ENCODE assay signal across 29 cellular contexts in genomic region chr12:124805876-124806668, GRCh38.
"Had no signal": no experiment of that assay in that cellular context is flagged by ENCODE, and none has a peak within 500 bp of the region (broad histone marks: within the 10 kb centered on the region; RNA-seq: fewer than 3 reads in every experiment).

No MANE protein-coding gene starts in this region.

- H3K27ac ChIP-seq: brain microvascular endothelial cell, Peyer's patch had no signal

- H3K4me1 ChIP-seq: Peyer's patch had no signal

- DNase-seq: activated CD4-positive, alpha-beta memory T cell treated with anti-CD3 and anti-CD28 coated beads, Interleukin-2, amount 10 ng/mL, durations not matched to agents 7 days and 5 days; activated CD4-positive, alpha-beta T cell treated with anti-CD3 and anti-CD28 coated beads for 1 hour; activated CD4-positive, alpha-beta T cell treated with anti-CD3 and anti-CD28 coated beads for 48 hours; activated CD4-positive, CD25-positive, alpha-beta regulatory T cell; activated CD8-positive, alpha-beta memory T cell treated with anti-CD3 and anti-CD28 coated beads for 24 hours; activated CD8-positive, alpha-beta memory T cell treated with anti-CD3 and anti-CD28 coated beads, Interleukin-2, amount 10 ng/mL, durations not matched to agents 7 days and 5 days; activated gamma-delta T cell treated with Interleukin-2 at 50 U/mL for 16 hours; activated naive CD4-positive, alpha-beta T cell treated with anti-CD3 and anti-CD28 coated beads for 36 hours; activated T-cell treated with anti-CD3 and anti-CD28 coated beads, Interleukin-2, amount 50 U/mL, for 1 hour; aorta; brain microvascular endothelial cell; NCI-H1105; NCI-H1417 treated with DMSO at 0.1 percent for 48 hours; NCI-H187 treated with DMSO at 0.1 percent for 48 hours; NCI-H2081 treated with DMSO at 0.1 percent for 48 hours; NCI-H345; NCI-H524 treated with DMSO at 0.1 percent for 48 hours; PC-3; Peyer's patch; RPMI8226; SIG-M5; SW 1271; T-helper 1 cell; T-helper 2 cell; T-helper 9 cell; WERI-Rb-1 had no signal

- H3K4me3 Mint-ChIP-seq: activated CD4-positive, alpha-beta memory T cell treated with anti-CD3 and anti-CD28 coated beads, Interleukin-2, amount 10 ng/mL, durations not matched to agents 7 days and 5 days; activated CD8-positive, alpha-beta memory T cell treated with anti-CD3 and anti-CD28 coated beads, Interleukin-2, amount 10 ng/mL, durations not matched to agents 7 days and 5 days; activated naive CD4-positive, alpha-beta T cell treated with anti-CD3 and anti-CD28 coated beads for 36 hours; central memory CD8-positive, alpha-beta T cell had no signal

- H3K9me3 ChIP-seq: Peyer's patch had no signal

- H3K4me1 Mint-ChIP-seq: activated CD4-positive, alpha-beta memory T cell treated with anti-CD3 and anti-CD28 coated beads, Interleukin-2, amount 10 ng/mL, durations not matched to agents 7 days and 5 days; activated CD8-positive, alpha-beta memory T cell treated with anti-CD3 and anti-CD28 coated beads, Interleukin-2, amount 10 ng/mL, durations not matched to agents 7 days and 5 days; central memory CD8-positive, alpha-beta T cell had no signal

- ATAC-seq: activated CD8-positive, alpha-beta memory T cell treated with anti-CD3 and anti-CD28 coated beads, Interleukin-2, amount 10 ng/mL, durations not matched to agents 7 days and 5 days; activated naive CD4-positive, alpha-beta T cell treated with anti-CD3 and anti-CD28 coated beads, Interleukin-2, amount 50 U/mL, for 72 hours; PC-3; Right ventricle myocardium inferior had no signal

- H3K27me3 ChIP-seq: brain microvascular endothelial cell, Peyer's patch had no signal

- H3K27ac Mint-ChIP-seq: activated CD4-positive, alpha-beta memory T cell treated with anti-CD3 and anti-CD28 coated beads, Interleukin-2, amount 10 ng/mL, durations not matched to agents 7 days and 5 days; activated CD8-positive, alpha-beta memory T cell treated with anti-CD3 and anti-CD28 coated beads, Interleukin-2, amount 10 ng/mL, durations not matched to agents 7 days and 5 days; activated naive CD4-positive, alpha-beta T cell treated with anti-CD3 and anti-CD28 coated beads for 36 hours had no signal

- H3K27me3 Mint-ChIP-seq: activated CD4-positive, alpha-beta memory T cell treated with anti-CD3 and anti-CD28 coated beads, Interleukin-2, amount 10 ng/mL, durations not matched to agents 7 days and 5 days; activated CD8-positive, alpha-beta memory T cell treated with anti-CD3 and anti-CD28 coated beads, Interleukin-2, amount 10 ng/mL, durations not matched to agents 7 days and 5 days; central memory CD8-positive, alpha-beta T cell had no signal

- H3K9me3 Mint-ChIP-seq: activated CD4-positive, alpha-beta memory T cell treated with anti-CD3 and anti-CD28 coated beads, Interleukin-2, amount 10 ng/mL, durations not matched to agents 7 days and 5 days; activated naive CD4-positive, alpha-beta T cell treated with anti-CD3 and anti-CD28 coated beads for 36 hours; activated naive CD4-positive, alpha-beta T cell treated with anti-CD3 and anti-CD28 coated beads, Interleukin-2, amount 50 U/mL, for 72 hours; central memory CD8-positive, alpha-beta T cell had no signal

- H3K4me3 ChIP-seq: Peyer's patch had no signal
